In genomic region chr15:60551781-60552161, GRCh38 we compare ENCODE assay signal across 13 cellular contexts.
DNase-seq lines count a peak whose midpoint lies in the region; ATAC-seq and TF ChIP-seq lines count a peak whose summit lies in the region.
"Had no signal": no experiment of that assay in that cellular context is flagged by ENCODE, and none has a peak within 500 bp of the region (broad histone marks: within the 10 kb centered on the region; RNA-seq: fewer than 3 reads in every experiment).

No MANE protein-coding gene starts in this region.

- no peaks in the 10 kb centered on the region for H3K27me3 Mint-ChIP-seq in effector memory CD8-positive, alpha-beta T cell

- peak overlapping the region; percentile 98 to 99 for H3K27ac Mint-ChIP-seq in effector memory CD8-positive, alpha-beta T cell

- no peaks in the 10 kb centered on the region for H3K9me3 Mint-ChIP-seq in effector memory CD8-positive, alpha-beta T cell

- H3K4me3 Mint-ChIP-seq in effector memory CD8-positive, alpha-beta T cell = peak overlapping the region; percentile 84 to 88

- peaks cover 86% of the 10 kb centered on the region for H3K36me3 Mint-ChIP-seq in effector memory CD8-positive, alpha-beta T cell (ENCODE audit: insufficient read depth)

- no peaks in the 10 kb centered on the region for H3K27me3 ChIP-seq in vagina
- H3K27me3 ChIP-seq: gastroesophageal sphincter had no signal

- H3K4me1 ChIP-seq in vagina = no peaks in the 10 kb centered on the region

- DNase-seq in GM12864 (ENCODE audit: low read depth) = no peak
- DNase-seq in NCI-H69 (lab: John Stamatoyannopoulos, UW) = peak; percentile 73
- DNase-seq in effector memory CD8-positive, alpha-beta T cell = no peak
- DNase-seq in amygdala (lab: John Stamatoyannopoulos, UW) = no peak
- no peak for DNase-seq in vagina (ENCODE audit: extremely low spot score in 2 of 2)
- no peak for DNase-seq in Ammon's horn (ENCODE audit: low spot score)
- DNase-seq in NCI-H187 treated with DMSO at 0.1 percent for 48 hours (lab: John Stamatoyannopoulos, UW) = no peak
- DNase-seq: activated CD8-positive, alpha-beta memory T cell treated with anti-CD3 and anti-CD28 coated beads for 24 hours; NCI-H1436 had no signal

- ATAC-seq in effector memory CD8-positive, alpha-beta T cell (replicated peaks) = peak; percentile 34
- ATAC-seq: gastroesophageal sphincter, sciatic nerve had no signal

- H3K27ac ChIP-seq in 22Rv1 = no peak overlapping the region
- H3K27ac ChIP-seq in vagina = no peak overlapping the region
- H3K27ac ChIP-seq: gastroesophageal sphincter had no signal

- H3K36me3 ChIP-seq in vagina = no peaks in the 10 kb centered on the region
- H3K36me3 ChIP-seq: gastroesophageal sphincter had no signal

- intact Hi-C loops in vagina (cut with DNase I) = no loop called here

- H3K4me1 Mint-ChIP-seq in effector memory CD8-positive, alpha-beta T cell (ENCODE audit: low read depth in 2 of 2) = peaks cover 82 to 85% of the 10 kb centered on the region in 2 donors

- no peak overlapping the region for H3K4me3 ChIP-seq in GM12864 (ENCODE audit: low read depth, low read length)
- no peak overlapping the region for H3K4me3 ChIP-seq in vagina
- H3K4me3 ChIP-seq: gastroesophageal sphincter, lung had no signal

- peak; percentile 40 for TF ChIP-seq CTCF in 22Rv1 (IDR thresholded peaks at IDR 0.05)
- TF ChIP-seq CTCF in GM12864 (IDR thresholded peaks at IDR 0.05; ENCODE audit: low read depth, low read length, missing control alignments) = peak; percentile 21
- TF ChIP-seq CTCF in vagina (IDR thresholded peaks at IDR 0.05) = no peak

- TF ChIP-seq POLR2A in vagina (IDR thresholded peaks at IDR 0.05) = no peak

- H3K9me3 ChIP-seq in vagina = no peaks in the 10 kb centered on the region
- H3K9me3 ChIP-seq: gastroesophageal sphincter had no signal

Comparison
In these comparisons a context has a peak if more than half of its experiments do, and no peak if none do; other contexts are left out.
1. CTCF ChIP-seq: peak in 22Rv1 (single experiment) and GM12864 (single experiment); none in vagina (0 of 3).